ENCODE assay signal across 1 cellular context in genomic region chr4:123390846-123391456, GRCh38.
TF ChIP-seq lines count a peak whose summit lies in the region.

No MANE protein-coding gene starts in this region.

TF ChIP-seq in SK-N-SH, 30 proteins besides CTCF, POLR2A, EP300 and RAD21:
- TF ChIP-seq FOXJ3 (CRISPR knock-in tag; IDR thresholded peaks at IDR 0.05) (no peak), RCOR1 (IDR thresholded peaks at IDR 0.05; ENCODE audit: low read length) (no peak), SMC3 (IDR thresholded peaks at IDR 0.05; ENCODE audit: low read depth, low read length) (peak; percentile 33; the same call in 1 of the 2 replicates), RFX5 (IDR thresholded peaks at IDR 0.05; ENCODE audit: low read length) (no peak)
